10 cellular contexts compared by ENCODE assay signal in genomic region chr5:158874814-158875213, GRCh38.
A peak's percentile ranks its signal among the peaks of the same experiment; 100 is the strongest.
DNase-seq lines count a peak whose midpoint lies in the region; ATAC-seq, FAIRE-seq and TF ChIP-seq lines count a peak whose summit lies in the region.
"Had no signal": no experiment of that assay in that cellular context is flagged by ENCODE, and none has a peak within 500 bp of the region (broad histone marks: within the 10 kb centered on the region; RNA-seq: fewer than 3 reads in every experiment).

No MANE protein-coding gene starts in this region.

- H3K27ac ChIP-seq in brain microvascular endothelial cell (peak overlapping the region; percentile 44), gastrocnemius medialis (peak overlapping the region; percentile 41 to 61 (median 52)), RWPE1 (no peak overlapping the region)

- H3K36me3 ChIP-seq in brain microvascular endothelial cell (replicated peaks) (no peaks in the 10 kb centered on the region), gastrocnemius medialis (no peaks in the 10 kb centered on the region)

- no peak overlapping the region for H3K4me3 ChIP-seq in brain microvascular endothelial cell (ENCODE audit: low read depth, low read length)
- peak overlapping the region in 1 of 4 donors; percentile 4 for H3K4me3 ChIP-seq in gastrocnemius medialis

- in situ Hi-C loops in brain microvascular endothelial cell (cut with HindIII; ENCODE audit: low pct_ligation_motif_present, low sequenced_read_pairs): no loop called here
- in situ Hi-C loops in gastrocnemius medialis (cut with MboI; ENCODE audit: low sequenced_read_pairs in 4 of 4): no loop called here

- TF ChIP-seq POLR2A in gastrocnemius medialis (IDR thresholded peaks at IDR 0.05) (no peak), H54 (IDR thresholded peaks at IDR 0.05; ENCODE audit: low read depth, low read length) (no peak)

- no peaks in the 10 kb centered on the region for H3K27me3 ChIP-seq in brain microvascular endothelial cell (replicated peaks)
- H3K27me3 ChIP-seq in gastrocnemius medialis: no peaks in the 10 kb centered on the region

- FAIRE-seq in H54 (lab: Jason Lieb, UNC): no peak

- no peak for DNase-seq in activated CD4-positive, CD25-positive, alpha-beta regulatory T cell (lab: John Stamatoyannopoulos, UW)
- DNase-seq in NCI-H1092 treated with DMSO at 0.1 percent for 48 hours (lab: John Stamatoyannopoulos, UW) (peak; percentile 43), brain microvascular endothelial cell (no peak), gastrocnemius medialis (no peak), SIG-M5 treated with dmso at 0.1 percent for 504 hours (lab: John Stamatoyannopoulos, UW; ENCODE audit: unreplicated experiment) (no peak), RWPE1 (ENCODE audit: low spot score) (no peak), H54 (ENCODE audit: insufficient read length, low spot score) (no peak)
- DNase-seq: activated gamma-delta T cell treated with Interleukin-2 at 50 U/mL for 16 hours, NCI-H1105 had no signal

- POLR2A ChIA-PET in RWPE1 (lab: Yijun Ruan, JAX; ENCODE audit: low non-redundant PET): no interaction called here

- peak; percentile 19 to 32 for ATAC-seq in activated CD4-positive, CD25-positive, alpha-beta regulatory T cell treated with anti-CD3 and anti-CD28 coated beads, Interleukin-2, amount 50 U/mL, for 24 hours
- ATAC-seq in gastrocnemius medialis: no peak

- H3K9me3 ChIP-seq in gastrocnemius medialis: no peaks in the 10 kb centered on the region

- intact Hi-C loops in gastrocnemius medialis (cut with DNase I; ENCODE audit: low total_unique reads): loop anchor here (10.0 kb wide), 1 partner anchor 180 kb away; no protein-coding TSS in a partner anchor

- H3K4me1 ChIP-seq in gastrocnemius medialis: peaks cover 10 to 13% of the 10 kb centered on the region in 2 donors

- CTCF ChIA-PET in RWPE1 (lab: Yijun Ruan, JAX): interaction anchor here (0.7 kb wide), 1 partner anchor 585 kb away, joined by 3 read pairs; no protein-coding TSS in a partner anchor

- no peak for TF ChIP-seq CTCF in brain microvascular endothelial cell (IDR thresholded peaks at IDR 0.05; ENCODE audit: low read depth, low read length, missing control alignments)
- no peak for TF ChIP-seq CTCF in gastrocnemius medialis (IDR thresholded peaks at IDR 0.05 in 4 of 5, conservative IDR thresholded peaks at IDR 0.05 in 1 of 5)
- TF ChIP-seq CTCF in RWPE1 (conservative IDR thresholded peaks at IDR 0.05; ENCODE audit: low read depth): no peak

Comparison
In these comparisons a context has a peak if more than half of its experiments do, and no peak if none do; other contexts are left out.
1. ATAC-seq: peak in activated CD4-positive, CD25-positive, alpha-beta regulatory T cell treated with anti-CD3 and anti-CD28 coated beads, Interleukin-2, amount 50 U/mL, for 24 hours (2 of 2); none in gastrocnemius medialis (0 of 2).